Comparison of ENCODE assay signal across 8 cellular contexts in genomic region chr10:117137031-117137910, GRCh38. TPM values are rescaled to one million over a fixed set of nuclear protein-coding genes. Genes with fewer than 3 reads are reported as not detected.
DNase-seq lines count a peak whose midpoint lies in the region; ATAC-seq lines count a peak whose summit lies in the region.

No MANE protein-coding gene starts in this region.

- 2% methylated on average over 61 to 98 of the region's 98 CpGs for WGBS in esophagus, 2 donors
- no CpG with 5 or more reads among the region's 98 CpGs for WGBS in neuronal stem cell (ENCODE audit: extremely low coverage in 2 of 2, insufficient read length in 2 of 2, insufficient replicate concordance in 1 of 2), 2 donors

- peak overlapping the region; percentile 85 for H4K91ac ChIP-seq in neuronal stem cell (ENCODE audit: low read depth, low read length, poor library complexity)

- H3K27ac ChIP-seq in esophagus (ENCODE audit: low read depth in 2 of 2, low read length in 1 of 2) = no peak overlapping the region
- H3K27ac ChIP-seq in neuronal stem cell (replicated peaks; ENCODE audit: low read length) = peak overlapping the region; percentile 93

- peak overlapping the region; percentile 91 for H3K23ac ChIP-seq in neuronal stem cell (ENCODE audit: low read depth, low read length, poor library complexity)

- H3K27me3 ChIP-seq in esophagus (ENCODE audit: control insufficient read depth in 1 of 2, insufficient read depth in 2 of 2, low read length in 2 of 2) (peaks cover 24 to 58% of the 10 kb centered on the region in 2 donors), neuronal stem cell (ENCODE audit: control insufficient read depth in 3 of 3, insufficient read depth in 3 of 3, low read depth in 1 of 3, low read length in 3 of 3) (peaks cover 15 to 96% (median 75%) of the 10 kb centered on the region in 3 experiments)

- peak overlapping the region; percentile 100 for H3K18ac ChIP-seq in neuronal stem cell (ENCODE audit: low read length)

- H3K9me3 ChIP-seq in esophagus (ENCODE audit: control insufficient read depth in 2 of 2, insufficient read depth in 1 of 2, low read depth in 1 of 2, low read length in 1 of 2) (peaks cover 3 to 6% of the 10 kb centered on the region in 2 donors), neuronal stem cell (replicated peaks in 1 of 2; ENCODE audit: control insufficient read depth in 2 of 2, insufficient read depth in 1 of 2, low read depth in 1 of 2, low read length in 2 of 2) (peaks cover 2 to 16% of the 10 kb centered on the region in 2 donors)

- peak overlapping the region; percentile 93 for H2AFZ ChIP-seq in neuronal stem cell (ENCODE audit: low read length)

- H3K4me1 ChIP-seq in esophagus (ENCODE audit: control insufficient read depth in 2 of 2, insufficient read depth in 2 of 2, low read length in 1 of 2) = peaks cover 5 to 15% of the 10 kb centered on the region in 2 donors
- H3K4me1 ChIP-seq in neuronal stem cell (ENCODE audit: control insufficient read depth in 2 of 2, insufficient read depth in 1 of 2, low read depth in 1 of 2, low read length in 2 of 2) = peaks cover 6 to 30% of the 10 kb centered on the region in 2 donors

- H3K4me3 ChIP-seq in esophagus (ENCODE audit: low read depth in 1 of 2, low read length in 2 of 2) = peak overlapping the region; percentile 36 to 52
- peak overlapping the region; percentile 25 to 89 for H3K4me3 ChIP-seq in neuronal stem cell (ENCODE audit: low read length in 2 of 2)

- peak overlapping the region; percentile 94 for H3K14ac ChIP-seq in neuronal stem cell (ENCODE audit: low read length)

- H3K4me2 ChIP-seq in neuronal stem cell (ENCODE audit: insufficient read depth, low read length, poor library complexity, severe bottlenecking) = peak overlapping the region; percentile 97

- ATAC-seq in HG03095 (IDR thresholded peaks at IDR 0.05; ENCODE audit: unreplicated experiment) (no peak), HG03457 (IDR thresholded peaks at IDR 0.05; ENCODE audit: unreplicated experiment) (no peak), HG03571 (IDR thresholded peaks at IDR 0.05; ENCODE audit: unreplicated experiment) (no peak)

- H2BK5ac ChIP-seq in neuronal stem cell (ENCODE audit: low read length) = peak overlapping the region; percentile 100

- DNase-seq in CD1c-positive myeloid dendritic cell (ENCODE audit: extremely low spot score) (peak; percentile 13), NCI-H1105 (lab: John Stamatoyannopoulos, UW) (peak; percentile 26), neuronal stem cell (ENCODE audit: low spot score) (no peak), SKM-1 (lab: John Stamatoyannopoulos, UW; ENCODE audit: unreplicated experiment) (no peak)

- peak overlapping the region; percentile 98 for H3K4ac ChIP-seq in neuronal stem cell (ENCODE audit: low read length)

- H3K36me3 ChIP-seq in esophagus (ENCODE audit: control insufficient read depth in 2 of 2, insufficient read depth in 2 of 2, low read length in 1 of 2) (no peaks in the 10 kb centered on the region), neuronal stem cell (replicated peaks in 1 of 2; ENCODE audit: control insufficient read depth in 2 of 2, insufficient read depth in 2 of 2, low read length in 2 of 2) (peaks cover 0 to 2% of the 10 kb centered on the region in 2 donors)

- H2BK15ac ChIP-seq in neuronal stem cell (ENCODE audit: low read length) = peak overlapping the region; percentile 99

- H2BK120ac ChIP-seq in neuronal stem cell (ENCODE audit: low read depth, low read length) = peak overlapping the region; percentile 97

- H3K9ac ChIP-seq in neuronal stem cell (ENCODE audit: low read depth, low read length, poor library complexity) = peak overlapping the region; percentile 100

- H4K8ac ChIP-seq in neuronal stem cell (ENCODE audit: low read depth, low read length) = peak overlapping the region; percentile 92

- H2AK5ac ChIP-seq in neuronal stem cell (ENCODE audit: low read depth, low read length) = peak overlapping the region; percentile 90

- H2BK12ac ChIP-seq in neuronal stem cell (ENCODE audit: low read length) = peak overlapping the region; percentile 47

- H3K79me1 ChIP-seq in neuronal stem cell (ENCODE audit: low read depth, low read length) = peaks cover 11% of the 10 kb centered on the region

RNA-seq across cellular contexts. Expression of gene VAX1, which starts 0.8 kb away (rescaled TPM):
- polyA plus RNA-seq in esophagus = not detected
- 8.1 TPM for polyA plus RNA-seq in neuronal stem cell (2013, experiment 1 of 2)
- 8.3 TPM for polyA plus RNA-seq in neuronal stem cell (2013, experiment 2 of 2)

Comparison
In these comparisons a context has a peak if more than half of its experiments do, and no peak if none do; other contexts are left out.
1. DNase-seq: peak in CD1c-positive myeloid dendritic cell (single experiment) and NCI-H1105 (single experiment); none in neuronal stem cell (single experiment) and SKM-1 (single experiment).